ENCODE assay signal across 8 cellular contexts in genomic region chr12:48789858-48790326, GRCh38. TPM values are rescaled to one million over a fixed set of nuclear protein-coding genes. Genes with fewer than 3 reads are reported as not detected.
DNase-seq lines count a peak whose midpoint lies in the region; ATAC-seq and TF ChIP-seq lines count a peak whose summit lies in the region.
"Had no signal": no experiment of that assay in that cellular context is flagged by ENCODE, and none has a peak within 500 bp of the region (broad histone marks: within the 10 kb centered on the region; RNA-seq: fewer than 3 reads in every experiment).

No MANE protein-coding gene starts in this region.

- H3K9me3 ChIP-seq in HEK293 (ENCODE audit: control insufficient read depth, insufficient read depth, low read depth, low read length) = no peaks in the 10 kb centered on the region
- H3K9me3 ChIP-seq in ascending aorta = no peaks in the 10 kb centered on the region
- no peaks in the 10 kb centered on the region for H3K9me3 ChIP-seq in left lung
- H3K9me3 ChIP-seq in stomach smooth muscle (ENCODE audit: control insufficient read depth in 2 of 2, low read length in 2 of 2) = no peaks in the 10 kb centered on the region

- intact Hi-C loops in ascending aorta (cut with DNase I) = loop anchor here (1.0 to 2.0 kb wide), 2 partner anchors 11 to 73 kb away; partner anchors contain the start of gene CCNT1
- intact Hi-C loops in left lung (cut with DNase I) = no loop called here

- H3K4me3 ChIP-seq in HEK293 (ENCODE audit: low read depth, low read length) (peak overlapping the region; percentile 77), ascending aorta (peak overlapping the region; percentile 90 to 97), left lung (peak overlapping the region; percentile 55 to 83), stomach smooth muscle (ENCODE audit: low read length in 2 of 2) (peak overlapping the region; percentile 71 to 84)

- H3K27ac ChIP-seq in HEK293 (ENCODE audit: extremely low read depth, low read depth, low read length) = no peak overlapping the region; the same call in 1 of the 2 replicates
- peak overlapping the region; percentile 97 to 99 for H3K27ac ChIP-seq in ascending aorta
- peak overlapping the region in 1 of 2 donors; percentile 83 for H3K27ac ChIP-seq in left lung
- H3K27ac ChIP-seq in stomach smooth muscle (ENCODE audit: low read length) = no peak overlapping the region
- H3K27ac ChIP-seq: HL-60 had no signal

- no peak for TF ChIP-seq CTCF in HEK293 (tag by site-specific recombination; IDR thresholded peaks at IDR 0.05)
- TF ChIP-seq CTCF in ascending aorta (IDR thresholded peaks at IDR 0.05) = no peak
- no peak for TF ChIP-seq CTCF in left lung (IDR thresholded peaks at IDR 0.05)

- POLR2A ChIA-PET in HEK293 (lab: Yijun Ruan, JAX) = interaction anchor here (0.6 to 1.8 kb wide), 6 partner anchors 11 to 977 kb away, joined by 3 to 6 read pairs (median 5); partner anchors contain the start of genes CCNT1 and DDX23

- ATAC-seq in left lung = no peak
- no peak for ATAC-seq in GM21423 (IDR thresholded peaks at IDR 0.05; ENCODE audit: unreplicated experiment)

- H3K4me1 ChIP-seq in HEK293 (ENCODE audit: control insufficient read depth, insufficient read depth, low read length) = peaks cover 6% of the 10 kb centered on the region
- peaks cover 7 to 15% of the 10 kb centered on the region in 2 donors for H3K4me1 ChIP-seq in ascending aorta
- peaks cover 12 to 16% of the 10 kb centered on the region in 2 donors for H3K4me1 ChIP-seq in left lung
- H3K4me1 ChIP-seq in stomach smooth muscle (ENCODE audit: control insufficient read depth, insufficient read depth, low read length) = peaks cover 25% of the 10 kb centered on the region

- CTCF ChIA-PET in HEK293 (lab: Yijun Ruan, JAX) = interaction anchor here (0.6 to 2.1 kb wide), 5 partner anchors 25 to 204 kb away, joined by 3 to 12 read pairs (median 5); no protein-coding TSS in a partner anchor

- H3K9ac ChIP-seq in stomach smooth muscle (ENCODE audit: low read length in 2 of 2) = peak overlapping the region; percentile 62 to 78

- H3K27me3 ChIP-seq in ascending aorta = no peaks in the 10 kb centered on the region
- peaks cover 0 to 34% of the 10 kb centered on the region in 2 donors for H3K27me3 ChIP-seq in left lung
- H3K27me3 ChIP-seq in stomach smooth muscle (ENCODE audit: control insufficient read depth in 1 of 2, insufficient read depth in 2 of 2, low read length in 2 of 2) = no peaks in the 10 kb centered on the region

- DNase-seq in ascending aorta (ENCODE audit: low spot score in 2 of 2) (no peak), left lung (no peak), hippocampal formation (lab: John Stamatoyannopoulos, UW) (no peak), T-helper 9 cell (no peak)

- H3K36me3 ChIP-seq in HEK293 (ENCODE audit: control insufficient read depth in 2 of 2, insufficient read depth in 1 of 2, low read length in 2 of 2) (no peaks in the 10 kb centered on the region), ascending aorta (no peaks in the 10 kb centered on the region), left lung (no peaks in the 10 kb centered on the region), stomach smooth muscle (ENCODE audit: control insufficient read depth in 2 of 2, insufficient read depth in 2 of 2, low read length in 2 of 2) (no peaks in the 10 kb centered on the region)

TF ChIP-seq in HEK293, 187 proteins besides CTCF, POLR2A, EP300 and RAD21 (continues in another document):
- TF ChIP-seq ZNF19 (tag by site-specific recombination; IDR thresholded peaks at IDR 0.05; ENCODE audit: low read depth) (no peak), ZNF23 (tag by site-specific recombination; IDR thresholded peaks at IDR 0.05; ENCODE audit: borderline replicate concordance) (no peak), SALL2 (tag by site-specific recombination; IDR thresholded peaks at IDR 0.05; ENCODE audit: borderline replicate concordance) (no peak), ZNF423 (tag by site-specific recombination; IDR thresholded peaks at IDR 0.05) (no peak), ZNF514 (tag by site-specific recombination; IDR thresholded peaks at IDR 0.05) (no peak), ZNF76 (tag by site-specific recombination; IDR thresholded peaks at IDR 0.05; ENCODE audit: borderline replicate concordance, low read depth) (0 out of 2 replicates have a peak, but pooled peaks have one; percentile 43), YY2 (tag by site-specific recombination; IDR thresholded peaks at IDR 0.05) (no peak)
- TF ChIP-seq, protein P1, sequence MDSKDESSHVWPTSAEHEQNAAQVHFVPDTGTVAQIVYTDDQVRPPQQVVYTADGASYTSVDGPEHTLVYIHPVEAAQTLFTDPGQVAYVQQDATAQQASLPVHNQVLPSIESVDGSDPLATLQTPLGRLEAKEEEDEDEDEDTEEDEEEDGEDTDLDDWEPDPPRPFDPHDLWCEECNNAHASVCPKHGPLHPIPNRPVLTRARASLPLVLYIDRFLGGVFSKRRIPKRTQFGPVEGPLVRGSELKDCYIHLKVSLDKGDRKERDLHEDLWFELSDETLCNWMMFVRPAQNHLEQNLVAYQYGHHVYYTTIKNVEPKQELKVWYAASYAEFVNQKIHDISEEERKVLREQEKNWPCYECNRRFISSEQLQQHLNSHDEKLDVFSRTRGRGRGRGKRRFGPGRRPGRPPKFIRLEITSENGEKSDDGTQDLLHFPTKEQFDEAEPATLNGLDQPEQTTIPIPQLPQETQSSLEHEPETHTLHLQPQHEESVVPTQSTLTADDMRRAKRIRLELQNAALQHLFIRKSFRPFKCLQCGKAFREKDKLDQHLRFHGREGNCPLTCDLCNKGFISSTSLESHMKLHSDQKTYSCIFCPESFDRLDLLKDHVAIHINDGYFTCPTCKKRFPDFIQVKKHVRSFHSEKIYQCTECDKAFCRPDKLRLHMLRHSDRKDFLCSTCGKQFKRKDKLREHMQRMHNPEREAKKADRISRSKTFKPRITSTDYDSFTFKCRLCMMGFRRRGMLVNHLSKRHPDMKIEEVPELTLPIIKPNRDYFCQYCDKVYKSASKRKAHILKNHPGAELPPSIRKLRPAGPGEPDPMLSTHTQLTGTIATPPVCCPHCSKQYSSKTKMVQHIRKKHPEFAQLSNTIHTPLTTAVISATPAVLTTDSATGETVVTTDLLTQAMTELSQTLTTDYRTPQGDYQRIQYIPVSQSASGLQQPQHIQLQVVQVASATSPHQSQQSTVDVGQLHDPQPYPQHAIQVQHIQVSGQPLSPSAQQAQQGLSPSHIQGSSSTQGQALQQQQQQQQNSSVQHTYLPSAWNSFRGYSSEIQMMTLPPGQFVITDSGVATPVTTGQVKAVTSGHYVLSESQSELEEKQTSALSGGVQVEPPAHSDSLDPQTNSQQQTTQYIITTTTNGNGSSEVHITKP (tag by site-specific recombination; IDR thresholded peaks at IDR 0.05) = peak; percentile 42; the same call in 1 of the 2 replicates
- TF ChIP-seq, protein P2, sequence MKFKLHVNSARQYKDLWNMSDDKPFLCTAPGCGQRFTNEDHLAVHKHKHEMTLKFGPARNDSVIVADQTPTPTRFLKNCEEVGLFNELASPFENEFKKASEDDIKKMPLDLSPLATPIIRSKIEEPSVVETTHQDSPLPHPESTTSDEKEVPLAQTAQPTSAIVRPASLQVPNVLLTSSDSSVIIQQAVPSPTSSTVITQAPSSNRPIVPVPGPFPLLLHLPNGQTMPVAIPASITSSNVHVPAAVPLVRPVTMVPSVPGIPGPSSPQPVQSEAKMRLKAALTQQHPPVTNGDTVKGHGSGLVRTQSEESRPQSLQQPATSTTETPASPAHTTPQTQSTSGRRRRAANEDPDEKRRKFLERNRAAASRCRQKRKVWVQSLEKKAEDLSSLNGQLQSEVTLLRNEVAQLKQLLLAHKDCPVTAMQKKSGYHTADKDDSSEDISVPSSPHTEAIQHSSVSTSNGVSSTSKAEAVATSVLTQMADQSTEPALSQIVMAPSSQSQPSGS (tag by site-specific recombination; IDR thresholded peaks at IDR 0.05; ENCODE audit: low read depth) = no peak
- TF ChIP-seq, protein P3, sequence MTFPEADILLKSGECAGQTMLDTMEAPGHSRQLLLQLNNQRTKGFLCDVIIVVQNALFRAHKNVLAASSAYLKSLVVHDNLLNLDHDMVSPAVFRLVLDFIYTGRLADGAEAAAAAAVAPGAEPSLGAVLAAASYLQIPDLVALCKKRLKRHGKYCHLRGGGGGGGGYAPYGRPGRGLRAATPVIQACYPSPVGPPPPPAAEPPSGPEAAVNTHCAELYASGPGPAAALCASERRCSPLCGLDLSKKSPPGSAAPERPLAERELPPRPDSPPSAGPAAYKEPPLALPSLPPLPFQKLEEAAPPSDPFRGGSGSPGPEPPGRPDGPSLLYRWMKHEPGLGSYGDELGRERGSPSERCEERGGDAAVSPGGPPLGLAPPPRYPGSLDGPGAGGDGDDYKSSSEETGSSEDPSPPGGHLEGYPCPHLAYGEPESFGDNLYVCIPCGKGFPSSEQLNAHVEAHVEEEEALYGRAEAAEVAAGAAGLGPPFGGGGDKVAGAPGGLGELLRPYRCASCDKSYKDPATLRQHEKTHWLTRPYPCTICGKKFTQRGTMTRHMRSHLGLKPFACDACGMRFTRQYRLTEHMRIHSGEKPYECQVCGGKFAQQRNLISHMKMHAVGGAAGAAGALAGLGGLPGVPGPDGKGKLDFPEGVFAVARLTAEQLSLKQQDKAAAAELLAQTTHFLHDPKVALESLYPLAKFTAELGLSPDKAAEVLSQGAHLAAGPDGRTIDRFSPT (tag by site-specific recombination; IDR thresholded peaks at IDR 0.05) = no peak
- TF ChIP-seq, protein P4, sequence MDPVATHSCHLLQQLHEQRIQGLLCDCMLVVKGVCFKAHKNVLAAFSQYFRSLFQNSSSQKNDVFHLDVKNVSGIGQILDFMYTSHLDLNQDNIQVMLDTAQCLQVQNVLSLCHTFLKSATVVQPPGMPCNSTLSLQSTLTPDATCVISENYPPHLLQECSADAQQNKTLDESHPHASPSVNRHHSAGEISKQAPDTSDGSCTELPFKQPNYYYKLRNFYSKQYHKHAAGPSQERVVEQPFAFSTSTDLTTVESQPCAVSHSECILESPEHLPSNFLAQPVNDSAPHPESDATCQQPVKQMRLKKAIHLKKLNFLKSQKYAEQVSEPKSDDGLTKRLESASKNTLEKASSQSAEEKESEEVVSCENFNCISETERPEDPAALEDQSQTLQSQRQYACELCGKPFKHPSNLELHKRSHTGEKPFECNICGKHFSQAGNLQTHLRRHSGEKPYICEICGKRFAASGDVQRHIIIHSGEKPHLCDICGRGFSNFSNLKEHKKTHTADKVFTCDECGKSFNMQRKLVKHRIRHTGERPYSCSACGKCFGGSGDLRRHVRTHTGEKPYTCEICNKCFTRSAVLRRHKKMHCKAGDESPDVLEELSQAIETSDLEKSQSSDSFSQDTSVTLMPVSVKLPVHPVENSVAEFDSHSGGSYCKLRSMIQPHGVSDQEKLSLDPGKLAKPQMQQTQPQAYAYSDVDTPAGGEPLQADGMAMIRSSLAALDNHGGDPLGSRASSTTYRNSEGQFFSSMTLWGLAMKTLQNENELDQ (tag by site-specific recombination; IDR thresholded peaks at IDR 0.05; ENCODE audit: low read depth) = no peak

RNA-seq across cellular contexts. Expression of gene ADCY6, which starts 1.0 kb away (rescaled TPM):
- 65.0 TPM for total RNA-seq in ascending aorta
- 10 to 100 TPM; 33.0 to 54.0 TPM for total RNA-seq in left lung

RNA-seq across cellular contexts. Expression of gene CACNB3, which starts 28.4 kb away (rescaled TPM):
- 54.5 TPM for total RNA-seq in ascending aorta
- total RNA-seq in left lung = 10 to 100 TPM; 26.4 to 42.5 TPM

Comparison
In these comparisons a context has a peak if more than half of its experiments do, and no peak if none do; other contexts are left out.
1. H3K27ac ChIP-seq: peak in ascending aorta (2 of 2); none in HEK293 (single experiment) and stomach smooth muscle (single experiment).
2. Peak in every context shown above with its lines, with median percentiles within 50 percentile points of each other: H3K4me3 ChIP-seq.